6 cellular contexts compared by ENCODE assay signal in the genomic region with DNA sequence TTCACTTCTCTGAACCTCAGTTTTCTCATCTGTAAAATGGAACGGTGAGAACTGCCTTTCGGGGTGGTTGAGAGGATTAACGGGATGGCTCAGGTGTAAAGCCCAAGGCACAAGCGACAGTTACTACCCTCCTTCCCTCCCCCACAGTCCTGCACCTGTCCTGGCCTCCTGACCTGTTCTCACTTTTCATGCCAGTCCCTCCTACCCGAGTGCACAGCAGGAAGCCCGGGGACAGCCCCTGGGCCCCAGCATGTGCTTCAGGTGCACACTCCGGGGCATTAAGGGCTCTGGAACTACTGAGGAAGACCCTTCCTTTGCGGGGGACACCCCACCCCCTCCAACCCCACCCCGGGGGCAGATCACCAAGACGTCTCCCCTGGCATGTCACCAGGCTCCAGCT. TPM values are rescaled to one million over a fixed set of nuclear protein-coding genes. Genes with fewer than 3 reads are reported as not detected.
"Had no signal": no experiment of that assay in that cellular context is flagged by ENCODE, and none has a peak within 500 bp of the region (broad histone marks: within the 10 kb centered on the region; RNA-seq: fewer than 3 reads in every experiment).

No MANE protein-coding gene starts in this region.

RNA-seq across cellular contexts. Expression of gene SPDYE2, which starts 34.1 kb away (rescaled TPM):
- total RNA-seq: fibroblast of lung, frontal cortex, left ventricle myocardium inferior, lower lobe of right lung, omental fat pad, psoas muscle had no signal
- polyA plus RNA-seq: fibroblast of lung had no signal
